ENCODE assay signal across 22 cellular contexts in the genomic region with DNA sequence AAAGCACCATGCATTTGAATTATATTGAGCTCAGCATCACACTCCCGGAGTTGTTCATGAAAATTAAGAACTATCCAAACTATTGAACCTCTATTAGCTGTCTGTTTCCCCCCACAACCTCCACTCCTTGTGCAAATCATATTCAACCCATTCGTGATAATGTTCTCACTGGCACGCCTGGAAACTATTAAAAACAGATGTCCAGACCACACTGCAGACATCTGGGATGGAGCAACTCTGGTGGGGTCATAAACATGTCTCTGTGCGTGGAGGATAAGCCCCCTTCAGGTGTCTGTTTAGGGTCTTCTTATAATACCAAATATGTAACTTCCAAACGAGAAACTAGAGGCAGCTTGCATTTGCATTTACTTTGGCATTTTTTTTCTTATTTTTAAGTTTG.
A peak's percentile ranks its signal among the peaks of the same experiment; 100 is the strongest.
DNase-seq lines count a peak whose midpoint lies in the region; ATAC-seq, FAIRE-seq and TF ChIP-seq lines count a peak whose summit lies in the region.
"Had no signal": no experiment of that assay in that cellular context is flagged by ENCODE, and none has a peak within 500 bp of the region (broad histone marks: within the 10 kb centered on the region; RNA-seq: fewer than 3 reads in every experiment).

No MANE protein-coding gene starts in this region.

- peaks cover 5% of the 10 kb centered on the region for H3K27me3 Mint-ChIP-seq in activated T-cell treated with anti-CD3 and anti-CD28 coated beads, Interleukin-2, amount 50 U/mL, for 4 hours (ENCODE audit: low read depth)
- H3K27me3 Mint-ChIP-seq: CD4-positive, CD25-positive, alpha-beta regulatory T cell had no signal

- H3K4me1 Mint-ChIP-seq in activated T-cell treated with anti-CD3 and anti-CD28 coated beads, Interleukin-2, amount 50 U/mL, for 4 hours (ENCODE audit: low read depth) = no peaks in the 10 kb centered on the region
- H3K4me1 Mint-ChIP-seq: CD4-positive, CD25-positive, alpha-beta regulatory T cell; CD8-positive, alpha-beta memory T cell had no signal

- ATAC-seq in K562 = no peak
- ATAC-seq in mucosa of descending colon = no peak
- ATAC-seq in activated T-cell treated with anti-CD3 and anti-CD28 coated beads, Interleukin-2, amount 50 U/mL, for 4 hours = no peak
- no peak for ATAC-seq in HG02588 (IDR thresholded peaks at IDR 0.05; ENCODE audit: unreplicated experiment)
- ATAC-seq: HCT116 had no signal

- intact Hi-C loops in K562 (cut with micrococcal nuclease) = no loop called here
- intact Hi-C loops in mucosa of descending colon (cut with DNase I, micrococcal nuclease) = no loop called here

- H3K9me1 ChIP-seq in K562 (ENCODE audit: control insufficient read depth, insufficient read depth, low read length) = no peaks in the 10 kb centered on the region

- no peaks in the 10 kb centered on the region for H3K4me1 ChIP-seq in K562 (replicated peaks in 1 of 2; ENCODE audit: control insufficient read depth in 2 of 2, insufficient read depth in 2 of 2, low read length in 2 of 2)
- peaks cover 16% of the 10 kb centered on the region for H3K4me1 ChIP-seq in smooth muscle cell (ENCODE audit: low read depth)
- H3K4me1 ChIP-seq in mucosa of descending colon (ENCODE audit: low read depth) = no peaks in the 10 kb centered on the region
- H3K4me1 ChIP-seq: BE2C had no signal

- no peak for TF ChIP-seq EP300 in K562 (IDR thresholded peaks at IDR 0.05; ENCODE audit: low read length)

- no peaks in the 10 kb centered on the region for H3K9me3 ChIP-seq in K562 (replicated peaks; ENCODE audit: control insufficient read depth, insufficient read depth, low read depth, low read length)
- no peaks in the 10 kb centered on the region for H3K9me3 ChIP-seq in smooth muscle cell (replicated peaks; ENCODE audit: low read depth)
- no peaks in the 10 kb centered on the region for H3K9me3 ChIP-seq in mucosa of descending colon
- H3K9me3 ChIP-seq: BE2C had no signal

- CTCF ChIA-PET in K562 (lab: Yijun Ruan, JAX; ENCODE audit: low intra/inter-chr PET ratio) = no interaction called here

- peaks cover 0 to 13% of the 10 kb centered on the region in 2 experiments; a peak in 2 of 5 replicates for H3K27me3 ChIP-seq in K562 (ENCODE audit: control insufficient read depth in 2 of 2, insufficient read depth in 2 of 2, low read length in 2 of 2)
- H3K27me3 ChIP-seq in smooth muscle cell (ENCODE audit: low read depth) = no peaks in the 10 kb centered on the region
- H3K27me3 ChIP-seq: BE2C had no signal

- H3K4me2 ChIP-seq in K562 (ENCODE audit: insufficient read depth, low read length) (no peak overlapping the region), smooth muscle cell (peak overlapping the region; percentile 34)

- TF ChIP-seq RAD21 in K562 (CRISPR knock-in tag; conservative IDR thresholded peaks at IDR 0.05 in 1 of 2, IDR thresholded peaks at IDR 0.05 in 1 of 2) = no peak

- H3K79me2 ChIP-seq in K562 (ENCODE audit: control insufficient read depth, insufficient read depth, low read length) (no peaks in the 10 kb centered on the region), smooth muscle cell (ENCODE audit: low read depth) (no peaks in the 10 kb centered on the region)

- FAIRE-seq in K562 (lab: Jason Lieb, UNC) = no peak
- FAIRE-seq: A204.1, HTR-8/SVneo had no signal

- POLR2A ChIA-PET in K562 (lab: Yijun Ruan, JAX) = no interaction called here

- H3K4me3 ChIP-seq in HFF-Myc (replicated peaks; ENCODE audit: low read depth, low read length) = no peak overlapping the region
- H3K4me3 ChIP-seq in K562 = no peak overlapping the region
- H3K4me3 ChIP-seq in smooth muscle cell = no peak overlapping the region
- H3K4me3 ChIP-seq in mucosa of descending colon = no peak overlapping the region

- TF ChIP-seq POLR2A in K562 (conservative IDR thresholded peaks at IDR 0.05) = no peak

- no peak overlapping the region for H2AFZ ChIP-seq in K562 (ENCODE audit: low read depth, low read length)
- H2AFZ ChIP-seq in smooth muscle cell (ENCODE audit: low read depth) = no peak overlapping the region

- DNase-seq in HFF-Myc (ENCODE audit: extremely low read depth, low read depth) = peak; percentile 32
- DNase-seq in K562 (ENCODE audit: extremely low read depth in 1 of 4, low spot score in 3 of 4) = no peak
- DNase-seq in smooth muscle cell (lab: John Stamatoyannopoulos, UW; ENCODE audit: unreplicated experiment) = no peak
- no peak for DNase-seq in mucosa of descending colon
- DNase-seq in activated T-cell treated with anti-CD3 and anti-CD28 coated beads, Interleukin-2, amount 50 U/mL, for 4 hours = no peak
- DNase-seq: ACHN; BE2C; C1 segment of cervical spinal cord; CD4-positive, CD25-positive, alpha-beta regulatory T cell; CD8-positive, alpha-beta memory T cell; COR-L47; DMS 273 treated with DMSO at 0.1 percent for 48 hours; DMS53; GF-D8; GOT3; H7; IMR-90; KBM-7 had no signal

- no peaks in the 10 kb centered on the region for H4K20me1 ChIP-seq in K562 (replicated peaks; ENCODE audit: control insufficient read depth, insufficient read depth, low read length)
- no peaks in the 10 kb centered on the region for H4K20me1 ChIP-seq in smooth muscle cell (ENCODE audit: low read depth)

- TF ChIP-seq CTCF in HFF-Myc (IDR thresholded peaks at IDR 0.05; ENCODE audit: low read depth, low read length, missing control alignments) = no peak
- TF ChIP-seq CTCF in K562 (IDR thresholded peaks at IDR 0.05 in 2 of 3, conservative IDR thresholded peaks at IDR 0.05 in 1 of 3; ENCODE audit: insufficient read depth in 2 of 3, low read depth in 1 of 3, low read length in 3 of 3) = no peak
- TF ChIP-seq CTCF in smooth muscle cell (IDR thresholded peaks at IDR 0.05; ENCODE audit: borderline replicate concordance, insufficient read depth, poor library complexity, severe bottlenecking) = no peak
- no peak for TF ChIP-seq CTCF in mucosa of descending colon (IDR thresholded peaks at IDR 0.05)

- H3K4me3 Mint-ChIP-seq in activated T-cell treated with anti-CD3 and anti-CD28 coated beads, Interleukin-2, amount 50 U/mL, for 4 hours = no peak overlapping the region
- H3K4me3 Mint-ChIP-seq: CD4-positive, CD25-positive, alpha-beta regulatory T cell; CD8-positive, alpha-beta memory T cell had no signal

- H3K27ac ChIP-seq in K562 (ENCODE audit: extremely low read depth, low read depth, low read length) (no peak overlapping the region), smooth muscle cell (ENCODE audit: low read depth) (no peak overlapping the region)

- 1% methylated on average over 5 of the region's 5 CpGs for WGBS in K562 (ENCODE audit: insufficient coverage, low coverage, missing lambda C conversion rate)
- 31% methylated on average over 5 of the region's 5 CpGs for WGBS in smooth muscle cell (ENCODE audit: low lambda C conversion rate)

- H3K36me3 ChIP-seq in K562 (ENCODE audit: control insufficient read depth, insufficient read depth, low read length) = no peaks in the 10 kb centered on the region
- H3K36me3 ChIP-seq in smooth muscle cell (ENCODE audit: low read depth) = no peaks in the 10 kb centered on the region
- H3K36me3 ChIP-seq in mucosa of descending colon (ENCODE audit: low read depth) = no peaks in the 10 kb centered on the region
- H3K36me3 ChIP-seq: BE2C had no signal

- peaks cover 13% of the 10 kb centered on the region for H3K9me3 Mint-ChIP-seq in activated T-cell treated with anti-CD3 and anti-CD28 coated beads, Interleukin-2, amount 50 U/mL, for 4 hours

- no peak overlapping the region for H3K9ac ChIP-seq in K562 (ENCODE audit: insufficient read depth in 1 of 2, low read depth in 2 of 2, low read length in 2 of 2)
- H3K9ac ChIP-seq in smooth muscle cell (ENCODE audit: low read depth) = no peak overlapping the region

- BruUV-seq in K562 (replicated peaks; lab: Mats Ljungman, UMichigan) = no TSS peak

- H3K36me3 Mint-ChIP-seq in activated T-cell treated with anti-CD3 and anti-CD28 coated beads, Interleukin-2, amount 50 U/mL, for 4 hours (ENCODE audit: insufficient read depth) = no peaks in the 10 kb centered on the region
- H3K36me3 Mint-ChIP-seq: CD4-positive, CD25-positive, alpha-beta regulatory T cell; CD8-positive, alpha-beta memory T cell had no signal

- no peaks in the 10 kb centered on the region for H3F3A ChIP-seq in smooth muscle cell (ENCODE audit: low read depth)

- in situ Hi-C loops in K562 (cut with MboI) = no loop called here

TF ChIP-seq in K562, 482 proteins besides CTCF, POLR2A, EP300 and RAD21:
- TF ChIP-seq, protein P1, sequence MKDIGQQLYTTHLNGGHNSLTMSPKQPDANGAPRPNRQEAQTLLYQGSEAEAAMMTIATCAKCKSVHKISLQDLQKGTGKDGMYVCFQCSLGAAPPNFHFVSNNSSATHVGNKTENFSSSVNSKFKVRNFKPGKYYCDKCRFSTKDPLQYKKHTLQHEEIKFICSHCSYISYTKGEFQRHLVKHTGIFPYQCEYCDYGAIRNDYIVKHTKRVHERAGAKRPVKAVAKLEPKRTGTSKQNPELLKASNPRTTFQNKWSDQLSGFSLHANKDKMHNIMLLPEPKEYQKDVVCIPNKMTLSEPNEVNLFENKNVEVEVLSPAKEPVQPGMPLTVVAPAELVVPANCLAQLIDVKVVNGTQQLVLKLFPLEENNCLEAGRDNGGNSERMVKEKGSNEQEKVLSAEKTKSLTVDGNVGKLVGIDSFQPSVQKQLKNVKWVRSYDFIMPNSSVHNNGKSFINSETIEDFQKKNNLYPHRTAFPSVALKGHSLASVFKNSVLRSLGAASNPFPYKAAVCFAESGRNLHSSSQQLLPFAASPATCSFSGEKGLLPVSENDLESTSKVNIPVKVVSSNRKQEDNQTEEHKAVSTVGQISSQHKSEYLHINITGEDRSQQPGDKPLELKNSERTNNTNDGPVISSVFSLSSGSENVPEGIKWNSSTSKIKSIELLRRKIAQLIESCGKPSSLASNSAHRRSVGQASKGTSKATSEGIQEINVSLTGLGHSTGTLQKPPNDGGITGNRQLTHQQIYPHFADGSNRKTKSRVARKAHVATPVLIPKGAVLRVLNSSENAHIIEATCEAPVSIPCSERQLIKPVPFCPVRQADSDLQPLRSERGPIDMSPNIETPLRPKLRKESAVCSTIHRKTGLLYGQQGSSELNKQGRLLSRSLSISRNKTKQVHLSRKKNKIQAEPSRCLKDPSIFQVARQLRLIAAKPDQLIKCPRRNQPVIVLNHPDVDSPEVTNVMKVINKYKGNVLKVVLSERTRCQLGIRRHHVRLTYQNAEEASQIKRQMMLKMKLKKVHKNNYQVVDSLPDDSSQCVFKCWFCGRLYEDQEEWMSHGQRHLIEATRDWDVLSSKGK (CRISPR knock-in tag; IDR thresholded peaks at IDR 0.05) = no peak
- no peak for TF ChIP-seq ATF1 (CRISPR knock-in tag; IDR thresholded peaks at IDR 0.05)
- no peak for TF ChIP-seq ATF1 (tag; IDR thresholded peaks at IDR 0.05)
- no peak for TF ChIP-seq EZH2 (IDR thresholded peaks at IDR 0.05; ENCODE audit: borderline replicate concordance, low read depth, low read length)
- 0 out of 2 replicates have a peak, but pooled peaks have one; percentile 54 for TF ChIP-seq FOXJ2 (tag; IDR thresholded peaks at IDR 0.05)
- TF ChIP-seq PTTG1 (tag; IDR thresholded peaks at IDR 0.05; ENCODE audit: low read depth) = no peak
